ENCODE assay signal across 31 cellular contexts in genomic region chr2:151974997-151975396, GRCh38.
"Had no signal": no experiment of that assay in that cellular context is flagged by ENCODE, and none has a peak within 500 bp of the region (broad histone marks: within the 10 kb centered on the region; RNA-seq: fewer than 3 reads in every experiment).

No MANE protein-coding gene starts in this region.

- H3K4me1 Mint-ChIP-seq: activated B cell treated with CpG ODN at 0.5 μM for 24 hours had no signal

- H3K4me3 ChIP-seq: adrenal gland, body of pancreas, colonic mucosa, esophagus squamous epithelium, gastroesophageal sphincter had no signal

- ATAC-seq: activated CD4-positive, CD25-positive, alpha-beta regulatory T cell treated with anti-CD3 and anti-CD28 coated beads, Interleukin-2, amount 50 U/mL, for 24 hours; activated CD8-positive, alpha-beta T cell treated with anti-CD3 and anti-CD28 coated beads for 36 hours; activated naive CD8-positive, alpha-beta T cell treated with anti-CD3 and anti-CD28 coated beads, Interleukin-2, amount 50 U/mL, for 24 hours; activated T-cell treated with anti-CD3 and anti-CD28 coated beads, Interleukin-2, amount 50 U/mL, for 4 hours; activated T-helper 17 cell treated with anti-CD3 and anti-CD28 coated beads, Interleukin-2, amount 50 U/mL, for 72 hours; body of pancreas; gastroesophageal sphincter had no signal

- H3K4me3 Mint-ChIP-seq: activated B cell treated with CpG ODN at 0.5 μM for 24 hours; activated CD8-positive, alpha-beta T cell treated with anti-CD3 and anti-CD28 coated beads for 36 hours; activated naive CD4-positive, alpha-beta T cell treated with anti-CD3 and anti-CD28 coated beads for 36 hours; activated naive CD4-positive, alpha-beta T cell treated with anti-CD3 and anti-CD28 coated beads, Interleukin-2, amount 50 U/mL, for 24 hours; activated naive CD8-positive, alpha-beta T cell treated with anti-CD3 and anti-CD28 coated beads for 36 hours; activated naive CD8-positive, alpha-beta T cell treated with anti-CD3 and anti-CD28 coated beads, Interleukin-2, amount 50 U/mL, for 24 hours; activated T-cell treated with anti-CD3 and anti-CD28 coated beads, Interleukin-2, amount 50 U/mL, for 4 hours; activated T-helper 17 cell treated with anti-CD3 and anti-CD28 coated beads, Interleukin-2, amount 50 U/mL, for 72 hours had no signal

- H3K27ac Mint-ChIP-seq: activated B cell treated with CpG ODN at 0.5 μM for 24 hours; activated CD8-positive, alpha-beta T cell treated with anti-CD3 and anti-CD28 coated beads for 36 hours; activated naive CD4-positive, alpha-beta T cell treated with anti-CD3 and anti-CD28 coated beads for 36 hours; activated naive CD4-positive, alpha-beta T cell treated with anti-CD3 and anti-CD28 coated beads, Interleukin-2, amount 50 U/mL, for 24 hours; activated naive CD8-positive, alpha-beta T cell treated with anti-CD3 and anti-CD28 coated beads for 36 hours; activated naive CD8-positive, alpha-beta T cell treated with anti-CD3 and anti-CD28 coated beads, Interleukin-2, amount 50 U/mL, for 24 hours had no signal

- H3K9me3 ChIP-seq: adrenal gland, body of pancreas, colonic mucosa, esophagus squamous epithelium, gastroesophageal sphincter had no signal

- H3K36me3 ChIP-seq: adrenal gland, colonic mucosa, esophagus squamous epithelium, gastroesophageal sphincter had no signal

- H3K4me1 ChIP-seq: body of pancreas, colonic mucosa had no signal

- H3K36me3 Mint-ChIP-seq: activated naive CD8-positive, alpha-beta T cell treated with anti-CD3 and anti-CD28 coated beads for 36 hours had no signal

- DNase-seq: activated B cell treated with CpG ODN at 0.5 μM for 24 hours; activated CD4-positive, alpha-beta T cell treated with anti-CD3 and anti-CD28 coated beads for 48 hours; activated CD4-positive, alpha-beta T cell treated with anti-CD3 and anti-CD28 coated beads, Interleukin-2, amount 50 U/mL, for 1 hour; activated CD4-positive, alpha-beta T cell treated with anti-CD3 and anti-CD28 coated beads, Interleukin-2, amount 50 U/mL, for 48 hours; activated CD8-positive, alpha-beta memory T cell treated with anti-CD3 and anti-CD28 coated beads for 24 hours; activated CD8-positive, alpha-beta T cell treated with anti-CD3 and anti-CD28 coated beads for 36 hours; activated effector memory CD4-positive, alpha-beta T cell treated with Interleukin-2 at 50 U/mL for 16 hours; activated naive CD4-positive, alpha-beta T cell treated with anti-CD3 and anti-CD28 coated beads for 36 hours; activated naive CD8-positive, alpha-beta T cell treated with anti-CD3 and anti-CD28 coated beads for 36 hours; activated naive CD8-positive, alpha-beta T cell treated with anti-CD3 and anti-CD28 coated beads, Interleukin-2, amount 50 U/mL, for 24 hours; activated T-cell treated with anti-CD3 and anti-CD28 coated beads, Interleukin-2, amount 50 U/mL, for 4 hours; adrenal gland; amygdala; aorta; body of pancreas; caudate nucleus; cerebellar nuclear complex; colonic mucosa; effector CD8-positive, alpha-beta T cell; esophagus squamous epithelium; foreskin melanocyte; T-helper 2 cell had no signal

- H3K27me3 ChIP-seq: adrenal gland, body of pancreas, colonic mucosa, esophagus squamous epithelium, gastroesophageal sphincter had no signal

- H3K27ac ChIP-seq: adrenal gland, body of pancreas, colonic mucosa, epithelial cell of prostate, esophagus squamous epithelium, gastroesophageal sphincter, VCaP had no signal

- H3K9me3 Mint-ChIP-seq: activated B cell treated with CpG ODN at 0.5 μM for 24 hours; activated CD8-positive, alpha-beta T cell treated with anti-CD3 and anti-CD28 coated beads for 36 hours; activated naive CD4-positive, alpha-beta T cell treated with anti-CD3 and anti-CD28 coated beads for 36 hours; activated naive CD4-positive, alpha-beta T cell treated with anti-CD3 and anti-CD28 coated beads, Interleukin-2, amount 50 U/mL, for 24 hours; activated naive CD8-positive, alpha-beta T cell treated with anti-CD3 and anti-CD28 coated beads for 36 hours; activated naive CD8-positive, alpha-beta T cell treated with anti-CD3 and anti-CD28 coated beads, Interleukin-2, amount 50 U/mL, for 24 hours; activated T-cell treated with anti-CD3 and anti-CD28 coated beads, Interleukin-2, amount 50 U/mL, for 4 hours; activated T-helper 17 cell treated with anti-CD3 and anti-CD28 coated beads, Interleukin-2, amount 50 U/mL, for 72 hours had no signal

- FAIRE-seq: endometrium, endothelial cell of umbilical vein, TTC549 had no signal
